ENCODE assay signal across 8 cellular contexts in genomic region chr14:24051789-24052655, GRCh38. TPM values are rescaled to one million over a fixed set of nuclear protein-coding genes. Genes with fewer than 3 reads are reported as not detected.
A peak's percentile ranks its signal among the peaks of the same experiment; 100 is the strongest.
DNase-seq lines count a peak whose midpoint lies in the region; ATAC-seq and TF ChIP-seq lines count a peak whose summit lies in the region.

CARMIL3 (plus strand) TSS chr14:24052009; CDS start chr14:24052154, 145 bp downstream.

- H3K9me3 ChIP-seq in SJCRH30 (replicated peaks), result no peaks in the 10 kb centered on the region
- H3K9me3 ChIP-seq in upper lobe of right lung, result no peaks in the 10 kb centered on the region

- peak; percentile 62 for ATAC-seq in GM21526 (IDR thresholded peaks at IDR 0.05; ENCODE audit: low FRiP score, unreplicated experiment)
- peak; percentile 58 to 67 for ATAC-seq in activated naive CD4-positive, alpha-beta T cell treated with anti-CD3 and anti-CD28 coated beads, Interleukin-2, amount 50 U/mL, for 72 hours
- ATAC-seq in omental fat pad (ENCODE audit: low FRiP score), result peak; percentile 82
- ATAC-seq in upper lobe of right lung, result peak; percentile 88

- no peaks in the 10 kb centered on the region for H3K27me3 Mint-ChIP-seq in IgD-negative memory B cell
- peaks cover 16% of the 10 kb centered on the region for H3K27me3 Mint-ChIP-seq in glutamatergic neuron (ENCODE audit: unreplicated experiment)

- H3K27ac Mint-ChIP-seq in IgD-negative memory B cell, result peak within 1 kb of the TSS; percentile 77 to 93 (median 92)
- peak within 1 kb of the TSS; percentile 40 to 73 for H3K27ac Mint-ChIP-seq in activated naive CD4-positive, alpha-beta T cell treated with anti-CD3 and anti-CD28 coated beads, Interleukin-2, amount 50 U/mL, for 72 hours
- H3K27ac Mint-ChIP-seq in glutamatergic neuron (ENCODE audit: unreplicated experiment), result peak within 1 kb of the TSS; percentile 96

- H3K4me1 Mint-ChIP-seq in IgD-negative memory B cell (peaks cover 22 to 26% (median 26%) of the 10 kb centered on the region in 3 donors), glutamatergic neuron (ENCODE audit: low read depth, unreplicated experiment) (peaks cover 14% of the 10 kb centered on the region)

- peak; percentile 57 for DNase-seq in DMS79 (lab: John Stamatoyannopoulos, UW)
- DNase-seq in SJCRH30, result peak; percentile 81 to 83
- peak in 1 of 2 donors; percentile 68 for DNase-seq in activated naive CD4-positive, alpha-beta T cell treated with anti-CD3 and anti-CD28 coated beads, Interleukin-2, amount 50 U/mL, for 72 hours (ENCODE audit: low spot score in 2 of 2)
- DNase-seq in glutamatergic neuron, result peak; percentile 81
- no peak for DNase-seq in omental fat pad (ENCODE audit: low spot score)
- DNase-seq in upper lobe of right lung, result peak; percentile 89

- H3K4me1 ChIP-seq in SJCRH30, result no peaks in the 10 kb centered on the region; the same call in 1 of the 2 replicates
- peaks cover 14% of the 10 kb centered on the region for H3K4me1 ChIP-seq in upper lobe of right lung

- peak within 1 kb of the TSS; percentile 62 for H3K4me3 ChIP-seq in SJCRH30
- peak within 1 kb of the TSS; percentile 71 for H3K4me3 ChIP-seq in upper lobe of right lung

- TF ChIP-seq CTCF in glutamatergic neuron (IDR thresholded peaks at IDR 0.05; ENCODE audit: partially characterized antibody, unreplicated experiment), result no peak
- no peak for TF ChIP-seq CTCF in omental fat pad (IDR thresholded peaks at IDR 0.05)
- no peak for TF ChIP-seq CTCF in upper lobe of right lung (IDR thresholded peaks at IDR 0.05)

- H3K9me3 Mint-ChIP-seq in IgD-negative memory B cell (no peaks in the 10 kb centered on the region), glutamatergic neuron (ENCODE audit: unreplicated experiment) (peaks cover 25% of the 10 kb centered on the region)
- H3K9me3 Mint-ChIP-seq in activated naive CD4-positive, alpha-beta T cell treated with anti-CD3 and anti-CD28 coated beads, Interleukin-2, amount 50 U/mL, for 72 hours, result no peaks in the 10 kb centered on the region

- H3K27ac ChIP-seq in SJCRH30, result no peak within 1 kb of the TSS
- H3K27ac ChIP-seq in upper lobe of right lung, result no peak within 1 kb of the TSS

- H3K4me3 Mint-ChIP-seq in IgD-negative memory B cell (peak within 1 kb of the TSS; percentile 83 to 94 (median 88)), glutamatergic neuron (ENCODE audit: unreplicated experiment) (peak within 1 kb of the TSS; percentile 98)

- H3K36me3 Mint-ChIP-seq in IgD-negative memory B cell (peaks cover 3% of the 10 kb centered on the region), glutamatergic neuron (ENCODE audit: unreplicated experiment) (no peaks in the 10 kb centered on the region)
- H3K36me3 Mint-ChIP-seq in activated naive CD4-positive, alpha-beta T cell treated with anti-CD3 and anti-CD28 coated beads, Interleukin-2, amount 50 U/mL, for 72 hours, result peaks cover 0 to 7% of the 10 kb centered on the region in 2 donors

- H3K27me3 ChIP-seq in SJCRH30 (no peaks in the 10 kb centered on the region), upper lobe of right lung (no peaks in the 10 kb centered on the region)

- H3K36me3 ChIP-seq in SJCRH30 (no peaks in the 10 kb centered on the region), upper lobe of right lung (no peaks in the 10 kb centered on the region)

- intact Hi-C loops in upper lobe of right lung (cut with DNase I), result loop anchor here (10.0 kb wide), 1 partner anchor 53 kb away; no protein-coding TSS in a partner anchor

RNA-seq across cellular contexts. Expression of gene CARMIL3, which starts in this region (rescaled TPM):
- 0.35 TPM for polyA plus RNA-seq in IgD-negative memory B cell
- 0.20 and 0.40 TPM in 2 replicates for total RNA-seq in SJCRH30 (2014; rRNA removed; shearing (Covaris generic))
- 1 to 10 TPM; 2.1 to 6.7 TPM for total RNA-seq in activated naive CD4-positive, alpha-beta T cell treated with anti-CD3 and anti-CD28 coated beads, Interleukin-2, amount 50 U/mL, for 72 hours
- total RNA-seq in glutamatergic neuron (ENCODE audit: unreplicated experiment) (108 TPM), omental fat pad (under 1 TPM; 0.06 to 0.72 (median 0.30) TPM), upper lobe of right lung (0.96 TPM)

Comparison
In these comparisons a context has a peak if more than half of its experiments do, and no peak if none do; other contexts are left out.
1. RNA of gene CARMIL3 (total RNA-seq): 108 TPM in glutamatergic neuron (single experiment); 2.1 to 6.7 TPM in activated naive CD4-positive, alpha-beta T cell treated with anti-CD3 and anti-CD28 coated beads, Interleukin-2, amount 50 U/mL, for 72 hours, 0.96 TPM in upper lobe of right lung (single experiment), 0.20 to 0.40 TPM in SJCRH30 and 0.06 to 0.72 TPM in omental fat pad; every median in the first group is over 10 times any median in the second.
2. Peak in DNase-seq and H3K4me3 ChIP-seq in SJCRH30; RNA of the gene not detected or under 1 TPM.
3. Peak in ATAC-seq in omental fat pad; RNA of the gene not detected or under 1 TPM.
4. Peak in DNase-seq, ATAC-seq and H3K4me3 ChIP-seq in upper lobe of right lung; RNA of the gene not detected or under 1 TPM.
5. Peak in every context shown above with its lines, with median percentiles within 50 percentile points of each other: ATAC-seq and H3K27ac Mint-ChIP-seq.